Comparison of ENCODE assay signal across 8 cellular contexts in genomic region chr16:4309833-4310266, GRCh38. TPM values are rescaled to one million over a fixed set of nuclear protein-coding genes. Genes with fewer than 3 reads are reported as not detected.
DNase-seq lines count a peak whose midpoint lies in the region; ATAC-seq and TF ChIP-seq lines count a peak whose summit lies in the region.

No MANE protein-coding gene starts in this region.

- intact Hi-C loops in adrenal gland (cut with DNase I) (no loop called here), spleen (cut with DNase I; ENCODE audit: low total_unique reads) (no loop called here)

- ATAC-seq in HG03095 (IDR thresholded peaks at IDR 0.05; ENCODE audit: unreplicated experiment) = no peak

- H3K4me1 ChIP-seq in adrenal gland (replicated peaks in 1 of 2) (peaks cover 10 to 18% of the 10 kb centered on the region in 2 donors), spleen (peaks cover 10 to 65% (median 35%) of the 10 kb centered on the region in 6 donors)

- peak; percentile 77 for TF ChIP-seq CTCF in AG09309 (IDR thresholded peaks at IDR 0.05; ENCODE audit: control insufficient read depth, insufficient read depth, low read depth, low read length, missing control alignments)
- TF ChIP-seq CTCF in adrenal gland (IDR thresholded peaks at IDR 0.05) = peak; percentile 54 to 72 (median 66)
- peak; percentile 28 to 75 (median 64) for TF ChIP-seq CTCF in spleen (IDR thresholded peaks at IDR 0.05 in 8 of 11, conservative IDR thresholded peaks at IDR 0.05 in 3 of 11)

- H3K27ac ChIP-seq in adrenal gland = peak overlapping the region in 4 of 5 donors; percentile 10 to 71 (median 44)
- peak overlapping the region in 1 of 8 donors; percentile 16 for H3K27ac ChIP-seq in spleen

- H3K27me3 ChIP-seq in adrenal gland (no peaks in the 10 kb centered on the region), spleen (replicated peaks in 1 of 7) (peaks cover 0 to 31% (median 19%) of the 10 kb centered on the region in 7 donors)

- WGBS in adrenal gland, 4 donors = 34 to 41% (median 37%) methylated on average over 5 to 11 of the region's 11 CpGs
- 48 to 64% (median 54%) methylated on average over 6 to 11 of the region's 11 CpGs for WGBS in spleen, 5 donors

- DNase-seq in AG09309 (ENCODE audit: low read depth) = no peak
- DNase-seq in HCEC 1CT = peak; percentile 36
- DNase-seq in SK-MEL-5 (ENCODE audit: low read depth, low spot score) = peak; percentile 55
- DNase-seq in adrenal gland = peak; percentile 61 to 86 (median 80)
- DNase-seq in hepatic stellate cell (ENCODE audit: low spot score) = peak; percentile 48
- DNase-seq in spleen = peak; percentile 89
- no peak for DNase-seq in medulla oblongata (ENCODE audit: extremely low spot score)

- H3K36me3 ChIP-seq in adrenal gland (replicated peaks in 1 of 2) (no peaks in the 10 kb centered on the region), spleen (no peaks in the 10 kb centered on the region)

- TF ChIP-seq POLR2A in adrenal gland (IDR thresholded peaks at IDR 0.05) (peak in 1 of 2 donors; percentile 17), spleen (IDR thresholded peaks at IDR 0.05) (no peak)

- in situ Hi-C loops in SK-MEL-5 (cut with HindIII; ENCODE audit: low pct_unique_long_range_greater_than_20kb, low sequenced_read_pairs) = no loop called here

- H3K4me3 ChIP-seq in AG09309 (ENCODE audit: control insufficient read depth, low read depth, low read length) (no peak overlapping the region), adrenal gland (no peak overlapping the region), spleen (no peak overlapping the region)

- no peaks in the 10 kb centered on the region for H3K9me3 ChIP-seq in adrenal gland (replicated peaks in 1 of 3)
- H3K9me3 ChIP-seq in spleen = no peaks in the 10 kb centered on the region

RNA-seq across cellular contexts. Expression of gene GLIS2, which starts 6.0 kb away (rescaled TPM):
- 0.18 TPM in 1 of 2 replicates, not detected in the other for total RNA-seq in SK-MEL-5 (2014; rRNA removed; shearing (Covaris generic))
- polyA plus RNA-seq in SK-MEL-5 (2015; cell fraction: cytosol; rRNA removed) = 2.4 and 2.8 TPM in 2 replicates
- 0.53 and 1.2 TPM in 2 replicates for polyA plus RNA-seq in SK-MEL-5 (2015; cell fraction: nucleus; rRNA removed)
- total RNA-seq in adrenal gland (10 to 100 TPM; 11.9 to 36.2 (median 18.6) TPM), spleen (1 to 10 TPM; 1.8 to 8.4 (median 4.8) TPM)
- polyA plus RNA-seq in adrenal gland (10 to 100 TPM in 2 of 3 donors, 1 to 10 TPM in 1; 2.0 to 16.7 (median 13.4) TPM), spleen (1 to 10 TPM in 2 of 3 donors, under 1 TPM in 1; 0.89 to 2.5 (median 2.0) TPM)

RNA-seq across cellular contexts. Expression of gene TFAP4, which starts 37.0 kb away (rescaled TPM):
- 14.8 and 20.5 TPM in 2 replicates for total RNA-seq in SK-MEL-5 (2014; rRNA removed; shearing (Covaris generic))
- polyA plus RNA-seq in SK-MEL-5 (2015; cell fraction: cytosol; rRNA removed) = 17.7 and 19.2 TPM in 2 replicates
- 26.3 and 36.2 TPM in 2 replicates for polyA plus RNA-seq in SK-MEL-5 (2015; cell fraction: nucleus; rRNA removed)
- 10 to 100 TPM in 2 of 8 donors, 1 to 10 TPM in 6; 2.5 to 15.4 (median 6.4) TPM for total RNA-seq in adrenal gland
- polyA plus RNA-seq in adrenal gland = 10 to 100 TPM in 1 of 3 donors, 1 to 10 TPM in 2; 3.3 to 10.3 (median 4.5) TPM
- total RNA-seq in spleen = 10 to 100 TPM in 4 of 7 donors, 1 to 10 TPM in 3; 8.5 to 14.9 (median 11.0) TPM
- polyA plus RNA-seq in spleen = 10 to 100 TPM in 2 of 3 donors, 1 to 10 TPM in 1; 7.6 to 14.2 (median 11.5) TPM

RNA-seq across cellular contexts. Expression of gene PAM16, which starts 41.3 kb away (rescaled TPM):
- total RNA-seq in SK-MEL-5 (2014; rRNA removed; shearing (Covaris generic)) = 49.8 and 57.1 TPM in 2 replicates
- polyA plus RNA-seq in SK-MEL-5 (2015; cell fraction: cytosol; rRNA removed) = 72.0 and 86.5 TPM in 2 replicates
- polyA plus RNA-seq in SK-MEL-5 (2015; cell fraction: nucleus; rRNA removed) = 15.1 and 26.4 TPM in 2 replicates
- 10 to 100 TPM; 35.5 to 68.8 (median 54.0) TPM for total RNA-seq in adrenal gland
- polyA plus RNA-seq in adrenal gland = 100 to 1,000 TPM in 2 of 3 donors, 10 to 100 TPM in 1; 25.0 to 310 (median 285) TPM
- 10 to 100 TPM; 26.7 to 45.9 (median 30.1) TPM for total RNA-seq in spleen
- 10 to 100 TPM; 65.5 to 88.8 (median 84.8) TPM for polyA plus RNA-seq in spleen

Comparison
In these comparisons a context has a peak if more than half of its experiments do, and no peak if none do; other contexts are left out.
1. DNase-seq: peak in HCEC 1CT (single experiment), SK-MEL-5 (single experiment), adrenal gland (7 of 7), hepatic stellate cell (single experiment) and spleen (single experiment); none in AG09309 (single experiment) and medulla oblongata (single experiment).
2. Peak in every context shown above with its lines, with median percentiles within 50 percentile points of each other: CTCF ChIP-seq.